Comparison of ENCODE assay signal across 24 cellular contexts in the genomic region with DNA sequence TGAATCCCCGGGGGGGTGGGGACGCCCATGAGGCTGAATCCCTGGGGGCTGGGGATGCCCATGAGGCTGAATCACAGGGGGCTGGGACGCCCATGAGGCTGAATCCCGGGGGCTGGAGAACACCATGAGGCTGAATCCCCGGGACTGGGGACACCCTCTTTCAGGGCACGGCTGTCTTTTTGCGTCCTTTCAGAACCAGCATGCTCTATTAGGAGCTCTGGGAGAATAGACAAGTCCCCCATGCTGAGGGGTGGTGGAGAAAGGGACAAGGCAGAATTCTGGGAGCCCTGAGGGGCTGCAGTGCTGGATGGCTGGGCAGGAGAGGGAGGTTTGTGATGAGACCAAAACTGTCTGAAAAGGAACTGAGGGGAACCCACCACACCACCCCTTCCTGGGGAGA.
"Had no signal": no experiment of that assay in that cellular context is flagged by ENCODE, and none has a peak within 500 bp of the region (broad histone marks: within the 10 kb centered on the region; RNA-seq: fewer than 3 reads in every experiment).

No MANE protein-coding gene starts in this region.

- DNase-seq: activated CD4-positive, alpha-beta memory T cell treated with anti-CD3 and anti-CD28 coated beads for 36 hours; activated CD4-positive, alpha-beta T cell treated with anti-CD3 and anti-CD28 coated beads for 36 hours; activated CD4-positive, alpha-beta T cell treated with anti-CD3 and anti-CD28 coated beads, Interleukin-2, amount 10 ng/mL, durations not matched to agents 24 days and 14 days; activated CD4-positive, CD25-positive, alpha-beta regulatory T cell; activated CD4-positive, CD25-positive, alpha-beta regulatory T cell treated with anti-CD3 and anti-CD28 coated beads, Interleukin-2, amount 50 U/mL, for 72 hours; activated CD8-positive, alpha-beta T cell treated with anti-CD3 and anti-CD28 coated beads, Interleukin-2, amount 10 ng/mL, durations not matched to agents 7 days and 5 days; activated gamma-delta T cell; activated naive CD4-positive, alpha-beta T cell; activated naive CD4-positive, alpha-beta T cell treated with anti-CD3 and anti-CD28 coated beads, Interleukin-2, amount 10 ng/mL, durations not matched to agents 7 days and 5 days; activated naive CD8-positive, alpha-beta T cell treated with anti-CD3 and anti-CD28 coated beads, Interleukin-2, amount 10 ng/mL, durations not matched to agents 7 days and 5 days; activated T-cell treated with anti-CD3 and anti-CD28 coated beads for 4 hours; activated T-cell treated with anti-CD3 and anti-CD28 coated beads, Interleukin-2, amount 50 U/mL, for 24 hours; activated T-cell treated with anti-CD3 and anti-CD28 coated beads, Interleukin-2, amount 50 U/mL, for 72 hours; effector memory CD4-positive, alpha-beta T cell; foreskin keratinocyte; gastrocnemius medialis; glutamatergic neuron; heart left ventricle; T-helper 2 cell had no signal

- H3K27ac ChIP-seq: ascending aorta, breast epithelium, cardiac muscle cell, esophagus muscularis mucosa, foreskin keratinocyte, gastrocnemius medialis, heart left ventricle had no signal

- ATAC-seq: activated CD4-positive, alpha-beta T cell treated with anti-CD3 and anti-CD28 coated beads for 36 hours; activated CD8-positive, alpha-beta T cell treated with anti-CD3 and anti-CD28 coated beads, Interleukin-2, amount 10 ng/mL, durations not matched to agents 7 days and 5 days; activated naive CD4-positive, alpha-beta T cell treated with anti-CD3 and anti-CD28 coated beads, Interleukin-2, amount 50 U/mL, for 72 hours; activated T-cell treated with anti-CD3 and anti-CD28 coated beads, Interleukin-2, amount 50 U/mL, for 72 hours; foreskin keratinocyte; gastrocnemius medialis; heart left ventricle had no signal

- H3K9me3 ChIP-seq: gastrocnemius medialis had no signal

- H3K27me3 ChIP-seq: ascending aorta, cardiac muscle cell, foreskin keratinocyte, gastrocnemius medialis had no signal

- H3K36me3 ChIP-seq: ascending aorta, breast epithelium, cardiac muscle cell, esophagus muscularis mucosa, gastrocnemius medialis, heart left ventricle had no signal

- H3K4me1 ChIP-seq: ascending aorta, breast epithelium, esophagus muscularis mucosa, foreskin keratinocyte, heart left ventricle had no signal

- H3K4me3 ChIP-seq: ascending aorta, breast epithelium, cardiac muscle cell, esophagus muscularis mucosa, gastrocnemius medialis, heart left ventricle had no signal
